Comparison of ENCODE assay signal across 1 cellular context in genomic region chr3:126264952-126265351, GRCh38.
A peak's percentile ranks its signal among the peaks of the same experiment; 100 is the strongest.
TF ChIP-seq lines count a peak whose summit lies in the region.

No MANE protein-coding gene starts in this region.

TF ChIP-seq in HepG2, 621 proteins besides CTCF, POLR2A, EP300 and RAD21:
- TF ChIP-seq NR2F1 (CRISPR knock-in tag; IDR thresholded peaks at IDR 0.05): 0 out of 4 replicates have a peak, but pooled peaks of 1 of the 2 experiments have one; percentile 16
- no peak for TF ChIP-seq RELA (CRISPR knock-in tag; IDR thresholded peaks at IDR 0.05)
- TF ChIP-seq KAT7 (CRISPR knock-in tag; IDR thresholded peaks at IDR 0.05; ENCODE audit: borderline replicate concordance): no peak
- peak; percentile 34; the same call in 1 of the 2 replicates for TF ChIP-seq HNF4A (CRISPR knock-in tag; IDR thresholded peaks at IDR 0.05)
- TF ChIP-seq MEIS1 (CRISPR knock-in tag; IDR thresholded peaks at IDR 0.05; ENCODE audit: borderline replicate concordance): no peak
- no peak for TF ChIP-seq ZNF468 (CRISPR knock-in tag; IDR thresholded peaks at IDR 0.05)
- TF ChIP-seq STAG1 (CRISPR knock-in tag; IDR thresholded peaks at IDR 0.05): peak; percentile 73
- TF ChIP-seq ZNF768 (CRISPR knock-in tag; IDR thresholded peaks at IDR 0.05): 0 out of 2 replicates have a peak, but pooled peaks have one; percentile 14
- no peak for TF ChIP-seq ZNF879 (CRISPR knock-in tag; IDR thresholded peaks at IDR 0.05)
- TF ChIP-seq ZNF639 (CRISPR knock-in tag; conservative IDR thresholded peaks at IDR 0.05): no peak
- TF ChIP-seq TBX2 (CRISPR knock-in tag; IDR thresholded peaks at IDR 0.05; ENCODE audit: borderline replicate concordance): no peak
- no peak for TF ChIP-seq ARNTL (CRISPR knock-in tag; IDR thresholded peaks at IDR 0.05)
- peak; percentile 17; the same call in 1 of the 2 replicates for TF ChIP-seq SALL1 (CRISPR knock-in tag; IDR thresholded peaks at IDR 0.05)
- no peak for TF ChIP-seq ZBTB34 (CRISPR knock-in tag; IDR thresholded peaks at IDR 0.05)
- TF ChIP-seq PHF8 (CRISPR knock-in tag; IDR thresholded peaks at IDR 0.05): peak; percentile 29; the same call in 1 of the 2 replicates
- TF ChIP-seq USF2 (IDR thresholded peaks at IDR 0.05; ENCODE audit: low read depth, low read length): no peak
- TF ChIP-seq USF2 (CRISPR knock-in tag; IDR thresholded peaks at IDR 0.05; ENCODE audit: borderline replicate concordance): no peak
- no peak for TF ChIP-seq ZNF484 (CRISPR knock-in tag; IDR thresholded peaks at IDR 0.05; ENCODE audit: borderline replicate concordance, low read depth)
- TF ChIP-seq REXO4 (CRISPR knock-in tag; IDR thresholded peaks at IDR 0.05; ENCODE audit: borderline replicate concordance): no peak
- no peak for TF ChIP-seq STAT5B (CRISPR knock-in tag; IDR thresholded peaks at IDR 0.05)
- TF ChIP-seq HNF4G (IDR thresholded peaks at IDR 0.05; ENCODE audit: borderline replicate concordance, low read depth, low read length): peak; percentile 56
- TF ChIP-seq HNF4G (CRISPR knock-in tag; IDR thresholded peaks at IDR 0.05; ENCODE audit: borderline replicate concordance, low read depth): no peak
- 0 out of 2 replicates have a peak, but pooled peaks have one; percentile 32 for TF ChIP-seq ZNF580 (CRISPR knock-in tag; IDR thresholded peaks at IDR 0.05; ENCODE audit: borderline replicate concordance, low read depth)
- peak; percentile 97 for TF ChIP-seq MEF2D (CRISPR knock-in tag; IDR thresholded peaks at IDR 0.05)
- TF ChIP-seq ZNF687 (CRISPR knock-in tag; IDR thresholded peaks at IDR 0.05): peak; percentile 31; the same call in 1 of the 2 replicates
- peak; percentile 15; the same call in 1 of the 2 replicates for TF ChIP-seq GABPB1 (CRISPR knock-in tag; IDR thresholded peaks at IDR 0.05)
- 0 out of 2 replicates have a peak, but pooled peaks have one; percentile 43 for TF ChIP-seq KDM2A (CRISPR knock-in tag; IDR thresholded peaks at IDR 0.05; ENCODE audit: borderline replicate concordance, low read depth)
- TF ChIP-seq ZNF703 (CRISPR knock-in tag; IDR thresholded peaks at IDR 0.05; ENCODE audit: borderline replicate concordance): no peak
- no peak for TF ChIP-seq RBM22 (optimal IDR thresholded peaks at IDR 0.05; ENCODE audit: low read length)
- 0 out of 2 replicates have a peak, but pooled peaks have one; percentile 15 for TF ChIP-seq ZBTB7B (CRISPR knock-in tag; IDR thresholded peaks at IDR 0.05)
- TF ChIP-seq ZFYVE20 (CRISPR knock-in tag; IDR thresholded peaks at IDR 0.05; ENCODE audit: borderline replicate concordance, low read depth): no peak
- no peak for TF ChIP-seq ARID4A (CRISPR knock-in tag; IDR thresholded peaks at IDR 0.05; ENCODE audit: borderline replicate concordance)
- no peak for TF ChIP-seq ZNF746 (CRISPR knock-in tag; IDR thresholded peaks at IDR 0.05)
- TF ChIP-seq GFI1 (CRISPR knock-in tag; IDR thresholded peaks at IDR 0.05; ENCODE audit: borderline replicate concordance): no peak
- no peak for TF ChIP-seq CEBPG (CRISPR knock-in tag; IDR thresholded peaks at IDR 0.05)
- TF ChIP-seq ZNF431 (CRISPR knock-in tag; IDR thresholded peaks at IDR 0.05; ENCODE audit: borderline replicate concordance, low read depth): no peak
- TF ChIP-seq ZHX1 (CRISPR knock-in tag; IDR thresholded peaks at IDR 0.05; ENCODE audit: low read depth): no peak
